In the genomic region with DNA sequence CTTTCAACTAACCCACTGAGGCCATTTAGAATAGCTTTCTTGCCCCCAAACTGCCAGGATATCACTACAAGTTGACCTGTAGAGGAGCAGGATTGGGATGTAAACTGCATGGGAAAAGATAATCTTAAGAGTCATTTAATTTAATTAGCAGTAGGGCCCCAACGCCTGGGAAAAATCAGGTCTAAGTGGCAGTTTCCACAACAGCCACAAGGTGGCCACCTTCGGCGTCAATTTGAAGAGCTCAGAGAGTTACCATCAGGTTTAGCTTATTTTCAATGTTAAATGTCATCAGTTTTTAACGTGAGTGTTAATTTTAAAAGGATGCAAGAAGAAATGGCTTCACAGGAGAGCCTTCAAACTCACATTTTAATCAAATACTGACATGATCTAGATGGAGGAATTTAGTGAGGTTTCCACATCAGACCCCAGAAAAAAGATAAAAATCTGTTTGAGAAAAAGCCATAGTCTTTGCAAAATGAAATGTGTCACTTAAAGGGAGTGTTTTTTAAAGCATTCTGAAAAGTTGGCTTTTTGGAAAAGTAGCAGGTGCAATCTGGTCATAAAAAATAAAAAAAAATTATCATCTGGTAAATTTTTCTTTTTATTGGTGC, we compare ENCODE assay signal across 8 cellular contexts.
DNase-seq lines count a peak whose midpoint lies in the region; ATAC-seq and TF ChIP-seq lines count a peak whose summit lies in the region.

No MANE protein-coding gene starts in this region.

- H3K56ac ChIP-seq in IMR-90 (ENCODE audit: extremely low read depth, insufficient read depth, low read length), result no peak overlapping the region

- POLR2A ChIA-PET in IMR-90 (lab: Charles Lee; ENCODE audit: unreplicated experiment), result interaction anchor here (0.7 kb wide), 1 partner anchor 332 kb away, joined by 3 read pairs; no protein-coding TSS in a partner anchor

- H3K36me3 ChIP-seq in IMR-90 (ENCODE audit: control insufficient read depth, insufficient read depth, low read length) (no peaks in the 10 kb centered on the region), ascending aorta (no peaks in the 10 kb centered on the region), iPS DF 6.9 (ENCODE audit: control insufficient read depth, insufficient read depth, low read length) (no peaks in the 10 kb centered on the region)

- H2BK15ac ChIP-seq in IMR-90 (ENCODE audit: low read depth, low read length), result no peak overlapping the region

- peak; percentile 78 for ATAC-seq in GM19372 (IDR thresholded peaks at IDR 0.05; ENCODE audit: low read depth, unreplicated experiment)
- peak; percentile 76 for ATAC-seq in IMR-90 (ENCODE audit: low read depth)
- ATAC-seq in GM18519 (IDR thresholded peaks at IDR 0.05; ENCODE audit: low FRiP score, unreplicated experiment), result no peak

- H3K23ac ChIP-seq in IMR-90 (ENCODE audit: low read depth, low read length), result no peak overlapping the region

- in situ Hi-C loops in IMR-90 (cut with MboI; ENCODE audit: low sequenced_read_pairs), result loop anchor here (25.0 kb wide), 1 partner anchor 387 kb away; the partner anchor contains the start of gene ACVR1C

- no peaks in the 10 kb centered on the region for H3K9me1 ChIP-seq in IMR-90 (ENCODE audit: insufficient read depth, low read length)

- peaks cover 2% of the 10 kb centered on the region; the same call in 1 of the 2 replicates for H3K4me1 ChIP-seq in IMR-90 (ENCODE audit: control insufficient read depth, insufficient read depth, low read length)
- H3K4me1 ChIP-seq in ascending aorta, result no peaks in the 10 kb centered on the region
- H3K4me1 ChIP-seq in iPS DF 6.9 (ENCODE audit: control insufficient read depth, insufficient read depth, low read length), result no peaks in the 10 kb centered on the region

- WGBS in IMR-90 (ENCODE audit: extremely low coverage in 2 of 2, insufficient read length in 1 of 2), 2 experiments, result no CpG with 5 or more reads among the region's 4 CpGs
- no CpG with 5 or more reads among the region's 4 CpGs for WGBS in iPS DF 6.9 (ENCODE audit: insufficient coverage, insufficient read length)

- H3K79me1 ChIP-seq in IMR-90 (ENCODE audit: low read depth in 1 of 2, low read length in 2 of 2), result no peaks in the 10 kb centered on the region

- BruUV-seq in IMR-90 (replicated peaks; lab: Mats Ljungman, UMichigan), result no TSS peak

- H3K9ac ChIP-seq in IMR-90 (ENCODE audit: low read depth, low read length), result no peak overlapping the region

- H3K18ac ChIP-seq in IMR-90 (ENCODE audit: low read depth, low read length), result no peak overlapping the region

- no peak overlapping the region for H4K91ac ChIP-seq in IMR-90 (ENCODE audit: insufficient read depth, low read depth, low read length)

- no peak overlapping the region for H4K5ac ChIP-seq in IMR-90 (ENCODE audit: low read depth, low read length)

- H2AK9ac ChIP-seq in IMR-90 (replicated peaks; ENCODE audit: low read depth, low read length, poor library complexity), result no peak overlapping the region

- no peak for TF ChIP-seq POLR2A in IMR-90 (IDR thresholded peaks at IDR 0.05; ENCODE audit: low read depth, low read length)

- H3K4me2 ChIP-seq in IMR-90 (ENCODE audit: low read depth, low read length), result no peak overlapping the region

- no peaks in the 10 kb centered on the region for H4K20me1 ChIP-seq in IMR-90 (ENCODE audit: insufficient read depth, low read length)

- H2AFZ ChIP-seq in IMR-90 (replicated peaks; ENCODE audit: low read length, poor library complexity), result no peak overlapping the region

- no peak overlapping the region for H3K4ac ChIP-seq in IMR-90 (ENCODE audit: low read depth, low read length)

- no peak overlapping the region for H2BK5ac ChIP-seq in IMR-90 (ENCODE audit: low read depth, low read length, poor library complexity, severe bottlenecking)

- DNase-seq in COR-L47 (lab: John Stamatoyannopoulos, UW) (peak; percentile 28), IMR-90 (peak; percentile 31), T follicular helper cell (ENCODE audit: low read depth) (peak; percentile 27), ascending aorta (ENCODE audit: low spot score in 2 of 2) (no peak), iPS DF 6.9 (ENCODE audit: low read depth, low spot score) (peak; percentile 39)
- peak; percentile 67 to 69 for DNase-seq in stimulated activated CD4-positive, alpha-beta T cell treated with anti-CD3 and anti-CD28 coated beads, Interleukin-2, amount 100 ng/mL, for 24 hours

- no peak overlapping the region for H2AK5ac ChIP-seq in IMR-90 (ENCODE audit: low read depth, low read length)

- peak; percentile 70 for TF ChIP-seq RAD21 in IMR-90 (IDR thresholded peaks at IDR 0.05; ENCODE audit: low read length)

- no peak overlapping the region for H2BK120ac ChIP-seq in IMR-90 (ENCODE audit: low read depth, low read length)

- TF ChIP-seq CTCF in IMR-90 (conservative IDR thresholded peaks at IDR 0.05; ENCODE audit: low read depth, low read length) (peak; percentile 82), ascending aorta (IDR thresholded peaks at IDR 0.05) (peak; percentile 34 to 78 (median 77))

- H2BK20ac ChIP-seq in IMR-90 (ENCODE audit: low read depth, low read length), result no peak overlapping the region

- H3K4me3 ChIP-seq in IMR-90 (ENCODE audit: insufficient read depth, low read depth, low read length) (no peak overlapping the region), ascending aorta (no peak overlapping the region), iPS DF 6.9 (ENCODE audit: low read length) (no peak overlapping the region)

- H4K8ac ChIP-seq in IMR-90 (ENCODE audit: low read depth in 2 of 2, low read length in 2 of 2), result no peak overlapping the region

- dilution Hi-C loops in IMR-90 (cut with HindIII; ENCODE audit: low sequenced_read_pairs, unreplicated experiment), result no loop called here

- intact Hi-C loops in IMR-90 (cut with micrococcal nuclease) (loop anchor here (1.0 to 2.0 kb wide), 3 partner anchors 432 to 730 kb away; partner anchors contain the start of genes CCDC148 and PKP4), ascending aorta (cut with DNase I) (loop anchor here (5.0 kb wide), 1 partner anchor 728 kb away; no protein-coding TSS in a partner anchor)

- no peak overlapping the region for H3K14ac ChIP-seq in IMR-90 (replicated peaks; ENCODE audit: low read depth, low read length)

- H3K27me3 ChIP-seq in IMR-90 (ENCODE audit: control insufficient read depth, insufficient read depth, low read length) (peaks cover 6% of the 10 kb centered on the region; the same call in 1 of the 2 replicates), ascending aorta (no peaks in the 10 kb centered on the region), iPS DF 6.9 (ENCODE audit: control insufficient read depth, insufficient read depth, low read length) (no peaks in the 10 kb centered on the region)

- H3K9me3 ChIP-seq in IMR-90 (ENCODE audit: control insufficient read depth, insufficient read depth, low read length) (no peaks in the 10 kb centered on the region), ascending aorta (no peaks in the 10 kb centered on the region), iPS DF 6.9 (ENCODE audit: control insufficient read depth, insufficient read depth, low read length) (no peaks in the 10 kb centered on the region)

- no peak overlapping the region for H3K27ac ChIP-seq in IMR-90 (ENCODE audit: insufficient read depth, low read length)
- H3K27ac ChIP-seq in ascending aorta, result no peak overlapping the region
- no peak overlapping the region for H3K27ac ChIP-seq in iPS DF 6.9 (ENCODE audit: low read length)

- CTCF ChIA-PET in IMR-90 (lab: Yijun Ruan, JAX), result interaction anchor here (0.6 to 1.9 kb wide), 15 partner anchors 10 to 745 kb away, joined by 3 to 14 read pairs (median 4); no protein-coding TSS in a partner anchor

TF ChIP-seq in IMR-90, 13 proteins besides CTCF, POLR2A, EP300 and RAD21:
- TF ChIP-seq MXI1 (IDR thresholded peaks at IDR 0.05; ENCODE audit: borderline replicate concordance, low read depth, low read length) (no peak), SMC3 (IDR thresholded peaks at IDR 0.05; ENCODE audit: low read depth, low read length) (peak; percentile 77)

Comparison
In these comparisons a context has a peak if more than half of its experiments do, and no peak if none do; other contexts are left out.
1. DNase-seq: peak in COR-L47 (single experiment), IMR-90 (single experiment), T follicular helper cell (single experiment), iPS DF 6.9 (single experiment) and stimulated activated CD4-positive, alpha-beta T cell treated with anti-CD3 and anti-CD28 coated beads, Interleukin-2, amount 100 ng/mL, for 24 hours (2 of 2); none in ascending aorta (0 of 2).